23 cellular contexts compared by ENCODE assay signal in the genomic region with DNA sequence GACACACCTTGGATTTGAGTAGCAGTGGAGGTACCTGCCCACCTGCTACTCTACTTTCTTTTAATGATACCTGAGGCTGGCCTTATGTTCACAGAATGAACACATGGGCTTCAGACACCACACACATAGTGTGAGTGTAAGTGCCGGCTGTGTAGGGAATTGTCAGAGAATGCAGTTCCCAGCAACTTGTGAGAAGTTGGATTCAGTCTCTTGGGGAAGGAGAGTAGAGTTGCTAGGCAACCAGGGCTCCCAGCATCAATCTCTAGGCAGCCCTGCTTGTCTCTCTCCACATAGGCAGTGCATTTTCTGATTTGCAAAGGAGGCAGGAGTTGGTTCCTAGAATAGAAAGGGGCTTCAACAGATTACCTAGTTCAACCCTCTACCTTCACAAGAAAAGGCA.
"Had no signal": no experiment of that assay in that cellular context is flagged by ENCODE, and none has a peak within 500 bp of the region (broad histone marks: within the 10 kb centered on the region; RNA-seq: fewer than 3 reads in every experiment).

No MANE protein-coding gene starts in this region.

- H3K9me3 Mint-ChIP-seq: nephron progenitor cell; stimulated activated naive CD8-positive, alpha-beta T cell treated with anti-CD3 and anti-CD28 coated beads, Interleukin-15, Interleukin-2, amounts not matched to agents 100 ng/mL and 50 ng/mL, for 24 hours; type B pancreatic cell had no signal

- H3K4me1 ChIP-seq: heart right ventricle, left lung, lower lobe of right lung, pancreas, prostate gland, right atrium auricular region, tibial nerve, uterus had no signal

- H3K4me3 ChIP-seq: heart right ventricle, hepatocyte, left lung, lower lobe of right lung, pancreas, prostate gland, right atrium auricular region, skin epidermis, tibial nerve, uterus had no signal

- H3K27ac Mint-ChIP-seq: mesothelial cell of epicardium; naive B cell; natural killer cell; nephron progenitor cell; stimulated activated effector memory CD8-positive, alpha-beta T cell treated with anti-CD3 and anti-CD28 coated beads, Interleukin-12 subunit alpha, Interleukin-12 subunit beta, amount 100 ng/mL, for 72 hours; stimulated activated naive CD8-positive, alpha-beta T cell treated with anti-CD3 and anti-CD28 coated beads, Interleukin-15, Interleukin-2, amounts not matched to agents 100 ng/mL and 50 ng/mL, for 24 hours had no signal

- ATAC-seq: heart right ventricle; left colon; left lung; lower lobe of right lung; natural killer cell; sciatic nerve; stimulated activated effector memory CD8-positive, alpha-beta T cell treated with anti-CD3 and anti-CD28 coated beads, Interleukin-12 subunit alpha, Interleukin-12 subunit beta, amount 100 ng/mL, for 72 hours had no signal

- H2AFZ ChIP-seq: hepatocyte had no signal

- H3K36me3 Mint-ChIP-seq: mesothelial cell of epicardium; naive B cell; natural killer cell; stimulated activated effector memory CD8-positive, alpha-beta T cell treated with anti-CD3 and anti-CD28 coated beads, Interleukin-12 subunit alpha, Interleukin-12 subunit beta, amount 100 ng/mL, for 72 hours; type B pancreatic cell had no signal

- H3K4me3 Mint-ChIP-seq: mesothelial cell of epicardium; naive B cell; natural killer cell; nephron progenitor cell; stimulated activated effector memory CD8-positive, alpha-beta T cell treated with anti-CD3 and anti-CD28 coated beads, Interleukin-12 subunit alpha, Interleukin-12 subunit beta, amount 100 ng/mL, for 72 hours; stimulated activated naive CD8-positive, alpha-beta T cell treated with anti-CD3 and anti-CD28 coated beads, Interleukin-15, Interleukin-2, amounts not matched to agents 100 ng/mL and 50 ng/mL, for 24 hours; type B pancreatic cell had no signal

- H3K79me2 ChIP-seq: hepatocyte had no signal

- H3K27me3 ChIP-seq: hepatocyte, pancreas, right atrium auricular region, tibial nerve had no signal

- H3K4me1 Mint-ChIP-seq: mesothelial cell of epicardium; naive B cell; natural killer cell; nephron progenitor cell; stimulated activated effector memory CD8-positive, alpha-beta T cell treated with anti-CD3 and anti-CD28 coated beads, Interleukin-12 subunit alpha, Interleukin-12 subunit beta, amount 100 ng/mL, for 72 hours had no signal

- DNase-seq: heart right ventricle; kidney; left colon; left lung; lower lobe of right lung; mesendoderm; naive B cell; natural killer cell; nephron progenitor cell; pancreas; stimulated activated CD4-positive, alpha-beta T cell treated with anti-CD3 and anti-CD28 coated beads, Interleukin-4, amount 100 ng/mL, for 24 hours; stimulated activated naive CD4-positive, alpha-beta T cell; uterus had no signal

- H3K27ac ChIP-seq: heart right ventricle, hepatocyte, left lung, lower lobe of right lung, pancreas, prostate gland, right atrium auricular region, skin epidermis, tibial nerve, uterus had no signal

- H3K36me3 ChIP-seq: heart right ventricle, left lung, lower lobe of right lung, pancreas, prostate gland, right atrium auricular region, tibial nerve, uterus had no signal

- H3K9me3 ChIP-seq: heart right ventricle, left lung, lower lobe of right lung, pancreas, prostate gland, right atrium auricular region, uterus had no signal

- H3K4me2 ChIP-seq: hepatocyte had no signal
